Comparison of ENCODE assay signal across 2 cellular contexts in genomic region chr20:62029951-62030350, GRCh38.
TF ChIP-seq lines count a peak whose summit lies in the region.

No MANE protein-coding gene starts in this region.

TF ChIP-seq in GM23338, 12 proteins besides CTCF, POLR2A, EP300 and RAD21 (continued from another document):
- no peak for TF ChIP-seq ZNF462 (CRISPR knock-in tag; IDR thresholded peaks at IDR 0.05)
- TF ChIP-seq POLR2AphosphoS5 (IDR thresholded peaks at IDR 0.05; ENCODE audit: low read depth), result no peak
- no peak for TF ChIP-seq STAT1 (IDR thresholded peaks at IDR 0.05; ENCODE audit: unreplicated experiment)
- TF ChIP-seq NANOG (IDR thresholded peaks at IDR 0.05; ENCODE audit: borderline replicate concordance), result no peak
- no peak for TF ChIP-seq CREB1 (CRISPR knock-in tag; IDR thresholded peaks at IDR 0.05; ENCODE audit: low read depth)
- TF ChIP-seq, protein P1, sequence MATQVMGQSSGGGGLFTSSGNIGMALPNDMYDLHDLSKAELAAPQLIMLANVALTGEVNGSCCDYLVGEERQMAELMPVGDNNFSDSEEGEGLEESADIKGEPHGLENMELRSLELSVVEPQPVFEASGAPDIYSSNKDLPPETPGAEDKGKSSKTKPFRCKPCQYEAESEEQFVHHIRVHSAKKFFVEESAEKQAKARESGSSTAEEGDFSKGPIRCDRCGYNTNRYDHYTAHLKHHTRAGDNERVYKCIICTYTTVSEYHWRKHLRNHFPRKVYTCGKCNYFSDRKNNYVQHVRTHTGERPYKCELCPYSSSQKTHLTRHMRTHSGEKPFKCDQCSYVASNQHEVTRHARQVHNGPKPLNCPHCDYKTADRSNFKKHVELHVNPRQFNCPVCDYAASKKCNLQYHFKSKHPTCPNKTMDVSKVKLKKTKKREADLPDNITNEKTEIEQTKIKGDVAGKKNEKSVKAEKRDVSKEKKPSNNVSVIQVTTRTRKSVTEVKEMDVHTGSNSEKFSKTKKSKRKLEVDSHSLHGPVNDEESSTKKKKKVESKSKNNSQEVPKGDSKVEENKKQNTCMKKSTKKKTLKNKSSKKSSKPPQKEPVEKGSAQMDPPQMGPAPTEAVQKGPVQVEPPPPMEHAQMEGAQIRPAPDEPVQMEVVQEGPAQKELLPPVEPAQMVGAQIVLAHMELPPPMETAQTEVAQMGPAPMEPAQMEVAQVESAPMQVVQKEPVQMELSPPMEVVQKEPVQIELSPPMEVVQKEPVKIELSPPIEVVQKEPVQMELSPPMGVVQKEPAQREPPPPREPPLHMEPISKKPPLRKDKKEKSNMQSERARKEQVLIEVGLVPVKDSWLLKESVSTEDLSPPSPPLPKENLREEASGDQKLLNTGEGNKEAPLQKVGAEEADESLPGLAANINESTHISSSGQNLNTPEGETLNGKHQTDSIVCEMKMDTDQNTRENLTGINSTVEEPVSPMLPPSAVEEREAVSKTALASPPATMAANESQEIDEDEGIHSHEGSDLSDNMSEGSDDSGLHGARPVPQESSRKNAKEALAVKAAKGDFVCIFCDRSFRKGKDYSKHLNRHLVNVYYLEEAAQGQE (IDR thresholded peaks at IDR 0.05; ENCODE audit: unreplicated experiment), result no peak
- TF ChIP-seq EZH2 (IDR thresholded peaks at IDR 0.05; ENCODE audit: low read depth, unreplicated experiment), result no peak
- TF ChIP-seq ETS1 (IDR thresholded peaks at IDR 0.05), result no peak
- no peak for TF ChIP-seq EZH2phosphoT487 (IDR thresholded peaks at IDR 0.05; ENCODE audit: unreplicated experiment)
- no peak for TF ChIP-seq JUNB (IDR thresholded peaks at IDR 0.05; ENCODE audit: unreplicated experiment)

TF ChIP-seq in K562, 482 proteins besides CTCF, POLR2A, EP300 and RAD21 (continued from another document):
- TF ChIP-seq ELK3 (CRISPR knock-in tag; IDR thresholded peaks at IDR 0.05) (no peak), THRAP3 (IDR thresholded peaks at IDR 0.05; ENCODE audit: borderline replicate concordance) (no peak), MXI1 (IDR thresholded peaks at IDR 0.05; ENCODE audit: low read depth, low read length) (no peak), PHF8 (IDR thresholded peaks at IDR 0.05; ENCODE audit: borderline replicate concordance, low read length) (no peak), SMC3 (conservative IDR thresholded peaks at IDR 0.05; ENCODE audit: insufficient read depth, low read depth, low read length) (no peak), CBFA2T2 (conservative IDR thresholded peaks at IDR 0.05) (no peak)
TF ChIP-seq in K562: peak in this region for 1.
